ENCODE assay signal across 10 cellular contexts in the genomic region with DNA sequence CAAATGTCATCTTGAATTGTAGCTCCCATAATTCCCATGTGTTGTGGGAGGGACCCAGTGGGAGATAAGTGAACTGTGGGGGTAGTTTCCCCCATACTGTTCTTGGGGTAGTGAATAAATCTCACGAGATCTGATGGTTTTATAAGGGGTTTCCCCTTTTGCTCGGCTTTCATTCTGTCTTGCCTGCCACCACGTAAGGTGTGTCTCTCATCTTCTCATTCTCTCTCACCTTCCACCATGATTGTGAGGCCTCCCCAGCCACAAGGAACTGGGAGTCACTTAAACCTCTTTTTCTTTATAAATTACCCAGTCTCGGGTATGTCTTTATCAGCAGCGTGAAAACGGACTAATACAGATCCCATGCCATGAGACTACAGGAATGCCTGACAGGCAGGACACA. TPM values are rescaled to one million over a fixed set of nuclear protein-coding genes. Genes with fewer than 3 reads are reported as not detected.
A peak's percentile ranks its signal among the peaks of the same experiment; 100 is the strongest.
DNase-seq lines count a peak whose midpoint lies in the region; ATAC-seq, FAIRE-seq and TF ChIP-seq lines count a peak whose summit lies in the region.
"Not testable (repeated sequence)": the region's sequence is repeated elsewhere in the genome, so short reads cannot be mapped to it uniquely, and the experiment has no call there.
"Had no signal": no experiment of that assay in that cellular context is flagged by ENCODE, and none has a peak within 500 bp of the region (broad histone marks: within the 10 kb centered on the region; RNA-seq: fewer than 3 reads in every experiment).

No MANE protein-coding gene starts in this region.

- DNase-seq in CD14-positive monocyte (ENCODE audit: low spot score); GM19239 (ENCODE audit: insufficient read length, low spot score); activated B cell treated with CpG ODN at 0.5 μM for 24 hours; activated T-cell treated with anti-CD3 and anti-CD28 coated beads, Interleukin-2, amount 50 U/mL, for 24 hours; natural killer cell treated with Interleukin-12 subunit alpha and Interleukin-12 subunit beta and Interleukin-15 and Interleukin-18, amount 100 ng/mL, for 72 hours (ENCODE audit: low spot score): not testable (repeated sequence)
- peak; percentile 15 for DNase-seq in foreskin melanocyte
- peak in 1 of 2 donors; percentile 51 for DNase-seq in stimulated activated effector memory CD8-positive, alpha-beta T cell treated with anti-CD3 and anti-CD28 coated beads, Interleukin-12 subunit alpha, Interleukin-12 subunit beta, amount 100 ng/mL, for 72 hours (ENCODE audit: low spot score in 2 of 2)

- H3K27ac Mint-ChIP-seq in CD14-positive monocyte (peak overlapping the region in 4 of 7 donors; percentile 68 to 93 (median 80)), activated B cell treated with CpG ODN at 0.5 μM for 24 hours (peak overlapping the region; percentile 79)
- H3K27ac Mint-ChIP-seq in activated T-cell treated with anti-CD3 and anti-CD28 coated beads, Interleukin-2, amount 50 U/mL, for 24 hours = peak overlapping the region; percentile 81
- H3K27ac Mint-ChIP-seq in activated naive CD4-positive, alpha-beta T cell treated with anti-CD3 and anti-CD28 coated beads, Interleukin-2, amount 50 U/mL, for 24 hours = peak overlapping the region; percentile 61
- H3K27ac Mint-ChIP-seq in natural killer cell treated with Interleukin-12 subunit alpha and Interleukin-12 subunit beta and Interleukin-15 and Interleukin-18, amount 100 ng/mL, for 72 hours = peak overlapping the region; percentile 78 to 88
- peak overlapping the region; percentile 43 for H3K27ac Mint-ChIP-seq in stimulated activated effector memory CD8-positive, alpha-beta T cell treated with anti-CD3 and anti-CD28 coated beads, Interleukin-12 subunit alpha, Interleukin-12 subunit beta, amount 100 ng/mL, for 72 hours

- POLR2A ChIA-PET in activated B cell treated with CpG ODN at 0.5 μM for 24 hours (lab: Charles Lee) = interaction anchor here (4.7 kb wide), 1 partner anchor 12 kb away, joined by 30 read pairs; a partner anchor contains a TSS

- FAIRE-seq in GM19239 (lab: Jason Lieb, UNC) = peak; percentile 4

- H3K4me3 Mint-ChIP-seq in CD14-positive monocyte; activated T-cell treated with anti-CD3 and anti-CD28 coated beads, Interleukin-2, amount 50 U/mL, for 24 hours; natural killer cell treated with Interleukin-12 subunit alpha and Interleukin-12 subunit beta and Interleukin-15 and Interleukin-18, amount 100 ng/mL, for 72 hours; stimulated activated effector memory CD8-positive, alpha-beta T cell treated with anti-CD3 and anti-CD28 coated beads, Interleukin-12 subunit alpha, Interleukin-12 subunit beta, amount 100 ng/mL, for 72 hours: not testable (repeated sequence)
- H3K4me3 Mint-ChIP-seq in activated B cell treated with CpG ODN at 0.5 μM for 24 hours = peak overlapping the region; percentile 4
- H3K4me3 Mint-ChIP-seq in activated naive CD4-positive, alpha-beta T cell treated with anti-CD3 and anti-CD28 coated beads, Interleukin-2, amount 50 U/mL, for 24 hours = peak overlapping the region; percentile 23

- H3K4me1 Mint-ChIP-seq in CD14-positive monocyte (peaks cover 73% of the 10 kb centered on the region), activated B cell treated with CpG ODN at 0.5 μM for 24 hours (peaks cover 88% of the 10 kb centered on the region)
- peaks cover 81% of the 10 kb centered on the region for H3K4me1 Mint-ChIP-seq in activated T-cell treated with anti-CD3 and anti-CD28 coated beads, Interleukin-2, amount 50 U/mL, for 24 hours (ENCODE audit: low read depth)
- H3K4me1 Mint-ChIP-seq in activated naive CD4-positive, alpha-beta T cell treated with anti-CD3 and anti-CD28 coated beads, Interleukin-2, amount 50 U/mL, for 24 hours = peaks cover 86% of the 10 kb centered on the region
- H3K4me1 Mint-ChIP-seq in natural killer cell treated with Interleukin-12 subunit alpha and Interleukin-12 subunit beta and Interleukin-15 and Interleukin-18, amount 100 ng/mL, for 72 hours (ENCODE audit: low read depth in 2 of 2) = peaks cover 63 to 75% of the 10 kb centered on the region in 2 donors
- H3K4me1 Mint-ChIP-seq in stimulated activated effector memory CD8-positive, alpha-beta T cell treated with anti-CD3 and anti-CD28 coated beads, Interleukin-12 subunit alpha, Interleukin-12 subunit beta, amount 100 ng/mL, for 72 hours = peaks cover 55% of the 10 kb centered on the region

- H3K36me3 Mint-ChIP-seq in CD14-positive monocyte = peaks cover 32 to 33% of the 10 kb centered on the region in 2 donors
- peaks cover 61% of the 10 kb centered on the region for H3K36me3 Mint-ChIP-seq in activated B cell treated with CpG ODN at 0.5 μM for 24 hours (ENCODE audit: low read depth)
- peaks cover 61% of the 10 kb centered on the region for H3K36me3 Mint-ChIP-seq in activated T-cell treated with anti-CD3 and anti-CD28 coated beads, Interleukin-2, amount 50 U/mL, for 24 hours (ENCODE audit: low read depth)
- peaks cover 24% of the 10 kb centered on the region for H3K36me3 Mint-ChIP-seq in activated naive CD4-positive, alpha-beta T cell treated with anti-CD3 and anti-CD28 coated beads, Interleukin-2, amount 50 U/mL, for 24 hours
- H3K36me3 Mint-ChIP-seq in natural killer cell treated with Interleukin-12 subunit alpha and Interleukin-12 subunit beta and Interleukin-15 and Interleukin-18, amount 100 ng/mL, for 72 hours = peaks cover 19% of the 10 kb centered on the region
- peaks cover 38% of the 10 kb centered on the region for H3K36me3 Mint-ChIP-seq in stimulated activated effector memory CD8-positive, alpha-beta T cell treated with anti-CD3 and anti-CD28 coated beads, Interleukin-12 subunit alpha, Interleukin-12 subunit beta, amount 100 ng/mL, for 72 hours

- not testable (repeated sequence) for H3K9me3 Mint-ChIP-seq in CD14-positive monocyte; activated B cell treated with CpG ODN at 0.5 μM for 24 hours; activated T-cell treated with anti-CD3 and anti-CD28 coated beads, Interleukin-2, amount 50 U/mL, for 24 hours; activated naive CD4-positive, alpha-beta T cell treated with anti-CD3 and anti-CD28 coated beads, Interleukin-2, amount 50 U/mL, for 24 hours; natural killer cell treated with Interleukin-12 subunit alpha and Interleukin-12 subunit beta and Interleukin-15 and Interleukin-18, amount 100 ng/mL, for 72 hours; stimulated activated effector memory CD8-positive, alpha-beta T cell treated with anti-CD3 and anti-CD28 coated beads, Interleukin-12 subunit alpha, Interleukin-12 subunit beta, amount 100 ng/mL, for 72 hours

- ATAC-seq in activated B cell treated with CpG ODN at 0.5 μM for 24 hours (ENCODE audit: low read depth); natural killer cell treated with Interleukin-12 subunit alpha and Interleukin-12 subunit beta and Interleukin-15 and Interleukin-18, amount 100 ng/mL, for 72 hours: not testable (repeated sequence)
- peak; percentile 53 for ATAC-seq in stimulated activated effector memory CD8-positive, alpha-beta T cell treated with anti-CD3 and anti-CD28 coated beads, Interleukin-12 subunit alpha, Interleukin-12 subunit beta, amount 100 ng/mL, for 72 hours

- TF ChIP-seq CTCF in CD14-positive monocyte (IDR thresholded peaks at IDR 0.05); activated B cell treated with CpG ODN at 0.5 μM for 24 hours (IDR thresholded peaks at IDR 0.05): not testable (repeated sequence)

- CTCF ChIA-PET in activated B cell treated with CpG ODN at 0.5 μM for 24 hours (lab: Charles Lee) = interaction anchor here (2.4 kb wide), 1 partner anchor 41 kb away, joined by 10 read pairs; no protein-coding TSS in a partner anchor

- intact Hi-C loops in CD14-positive monocyte (cut with micrococcal nuclease) = loop anchor here in 1 of 2 donors (10.0 kb wide), 1 partner anchor 105 kb away; no protein-coding TSS in a partner anchor
- intact Hi-C loops in activated B cell treated with CpG ODN at 0.5 μM for 24 hours (cut with micrococcal nuclease) = not testable (repeated sequence)

- H3K27me3 Mint-ChIP-seq in CD14-positive monocyte (ENCODE audit: low read depth in 3 of 3); activated B cell treated with CpG ODN at 0.5 μM for 24 hours; activated T-cell treated with anti-CD3 and anti-CD28 coated beads, Interleukin-2, amount 50 U/mL, for 24 hours; activated naive CD4-positive, alpha-beta T cell treated with anti-CD3 and anti-CD28 coated beads, Interleukin-2, amount 50 U/mL, for 24 hours; natural killer cell treated with Interleukin-12 subunit alpha and Interleukin-12 subunit beta and Interleukin-15 and Interleukin-18, amount 100 ng/mL, for 72 hours: not testable (repeated sequence)

RNA-seq across cellular contexts. Expression of a gene that starts 11.7 kb away (rescaled TPM):
- 10 to 100 TPM; 15.3 to 26.5 TPM for polyA plus RNA-seq in CD14-positive monocyte
- 145 and 156 TPM in 2 replicates for total RNA-seq in activated B cell treated with CpG ODN at 0.5 μM for 24 hours
- total RNA-seq in natural killer cell treated with Interleukin-12 subunit alpha and Interleukin-12 subunit beta and Interleukin-15 and Interleukin-18, amount 100 ng/mL, for 72 hours = 10 to 100 TPM; 52.0 to 74.5 TPM

RNA-seq across cellular contexts. Expression of a gene that starts 52.5 kb away (rescaled TPM):
- polyA plus RNA-seq in CD14-positive monocyte = under 1 TPM; 0.45 to 0.54 TPM
- total RNA-seq in activated B cell treated with CpG ODN at 0.5 μM for 24 hours = not detected in 2 replicates
- under 1 TPM in 1 of 2 donors, not detected in 1; 0.73 TPM for total RNA-seq in natural killer cell treated with Interleukin-12 subunit alpha and Interleukin-12 subunit beta and Interleukin-15 and Interleukin-18, amount 100 ng/mL, for 72 hours
- total RNA-seq: Caco-2 had no signal
- polyA plus RNA-seq: BJ had no signal
